In genomic region chr11:69144719-69145365, GRCh38 we compare ENCODE assay signal across 19 cellular contexts. TPM values are rescaled to one million over a fixed set of nuclear protein-coding genes. Genes with fewer than 3 reads are reported as not detected.
A peak's percentile ranks its signal among the peaks of the same experiment; 100 is the strongest.
DNase-seq lines count a peak whose midpoint lies in the region; ATAC-seq and TF ChIP-seq lines count a peak whose summit lies in the region.
"Had no signal": no experiment of that assay in that cellular context is flagged by ENCODE, and none has a peak within 500 bp of the region (broad histone marks: within the 10 kb centered on the region; RNA-seq: fewer than 3 reads in every experiment).

No MANE protein-coding gene starts in this region.

- H3K36me3 Mint-ChIP-seq in activated T-cell treated with anti-CD3 and anti-CD28 coated beads, Interleukin-2, amount 50 U/mL, for 4 hours (ENCODE audit: insufficient read depth): peaks cover 7% of the 10 kb centered on the region

- no peaks in the 10 kb centered on the region for H3K79me2 ChIP-seq in ACC112 (ENCODE audit: control insufficient read depth, insufficient read depth, low read length, unreplicated experiment)

- H3K9me3 Mint-ChIP-seq in activated T-cell treated with anti-CD3 and anti-CD28 coated beads, Interleukin-2, amount 50 U/mL, for 4 hours: peaks cover 20% of the 10 kb centered on the region

- no peaks in the 10 kb centered on the region for H3K36me3 ChIP-seq in ACC112 (ENCODE audit: insufficient read depth, low read length)
- H3K36me3 ChIP-seq: thoracic aorta had no signal

- H2AFZ ChIP-seq in ACC112 (ENCODE audit: low read length, unreplicated experiment): no peak overlapping the region

- peaks cover 2% of the 10 kb centered on the region for H3K27me3 Mint-ChIP-seq in activated T-cell treated with anti-CD3 and anti-CD28 coated beads, Interleukin-2, amount 50 U/mL, for 4 hours (ENCODE audit: low read depth)
- H3K27me3 Mint-ChIP-seq: progenitor cell of endocrine pancreas had no signal

- peak; percentile 73 to 78 for ATAC-seq in activated T-cell treated with anti-CD3 and anti-CD28 coated beads, Interleukin-2, amount 50 U/mL, for 4 hours
- no peak for ATAC-seq in HG03095 (IDR thresholded peaks at IDR 0.05; ENCODE audit: unreplicated experiment)
- ATAC-seq: natural killer cell treated with Interleukin-12 subunit alpha and Interleukin-12 subunit beta and Interleukin-15 and Interleukin-18, amount 100 ng/mL, for 72 hours had no signal

- POLR2A ChIA-PET in AG04449 (lab: Yijun Ruan, JAX): no interaction called here

- CTCF ChIA-PET in AG04449 (lab: Yijun Ruan, JAX): interaction anchor here (1.0 to 6.1 kb wide), 2 partner anchors 14 to 43 kb away, joined by 3 to 59 read pairs; no protein-coding TSS in a partner anchor

- H3K4me3 ChIP-seq in ACC112 (ENCODE audit: low read depth, low read length) (peak overlapping the region; percentile 9; the same call in 1 of the 2 replicates), AG04449 (ENCODE audit: low read depth, low read length) (no peak overlapping the region), fibroblast of the aortic adventitia (ENCODE audit: low read depth, low read length) (no peak overlapping the region)
- H3K4me3 ChIP-seq: spleen, thoracic aorta had no signal

- H3K4me3 Mint-ChIP-seq in activated T-cell treated with anti-CD3 and anti-CD28 coated beads, Interleukin-2, amount 50 U/mL, for 4 hours: no peak overlapping the region
- H3K4me3 Mint-ChIP-seq: CD8-positive, alpha-beta memory T cell; natural killer cell treated with Interleukin-12 subunit alpha and Interleukin-12 subunit beta and Interleukin-15 and Interleukin-18, amount 100 ng/mL, for 72 hours had no signal

- peaks cover 9% of the 10 kb centered on the region for H3K4me1 Mint-ChIP-seq in activated T-cell treated with anti-CD3 and anti-CD28 coated beads, Interleukin-2, amount 50 U/mL, for 4 hours (ENCODE audit: low read depth)
- H3K4me1 Mint-ChIP-seq: CD8-positive, alpha-beta memory T cell had no signal

- DNase-seq in AG04449 (ENCODE audit: low read depth, low spot score) (peak; percentile 41), fibroblast of the aortic adventitia (ENCODE audit: low read depth) (peak; percentile 61), NCI-H526 (lab: John Stamatoyannopoulos, UW) (no peak), cerebellum (ENCODE audit: low spot score) (no peak)
- DNase-seq in activated T-cell treated with anti-CD3 and anti-CD28 coated beads, Interleukin-2, amount 50 U/mL, for 4 hours: no peak
- DNase-seq: activated CD8-positive, alpha-beta memory T cell treated with anti-CD3 and anti-CD28 coated beads for 24 hours; CD8-positive, alpha-beta memory T cell; cerebellar nuclear complex; H7; NCI-H187; NCI-H446 treated with DMSO at 0.1 percent for 48 hours; spleen had no signal

- no peak overlapping the region for H3K27ac ChIP-seq in ACC112 (ENCODE audit: low read depth, low read length)
- H3K27ac ChIP-seq: spleen, thoracic aorta had no signal

- peaks cover 13% of the 10 kb centered on the region; the same call in 1 of the 2 replicates for H3K27me3 ChIP-seq in ACC112 (ENCODE audit: insufficient read depth, low read length)
- H3K27me3 ChIP-seq: spleen had no signal

- H3K4me1 ChIP-seq in ACC112 (ENCODE audit: control insufficient read depth, insufficient read depth, low read length, unreplicated experiment): no peaks in the 10 kb centered on the region
- H3K4me1 ChIP-seq: spleen had no signal

- TF ChIP-seq CTCF in AG04449 (IDR thresholded peaks at IDR 0.05; ENCODE audit: insufficient read depth, low read length, missing control alignments) (no peak), fibroblast of the aortic adventitia (IDR thresholded peaks at IDR 0.05; ENCODE audit: insufficient read depth, low read length) (no peak)

RNA-seq across cellular contexts. Expression of gene SMIM38, which starts 10.9 kb away (rescaled TPM):
- total RNA-seq in activated T-cell treated with anti-CD3 and anti-CD28 coated beads, Interleukin-2, amount 50 U/mL, for 4 hours: under 1 TPM; 0.10 to 0.18 (median 0.16) TPM
- total RNA-seq in fibroblast of the aortic adventitia (ENCODE audit: low replicate concordance) (0.09 and 0.33 TPM in 2 replicates), cerebellum (1.4 TPM)
- total RNA-seq: glomerular endothelial cell, M059J had no signal

Comparison
In these comparisons a context has a peak if more than half of its experiments do, and no peak if none do; other contexts are left out.
1. DNase-seq: peak in AG04449 (single experiment) and fibroblast of the aortic adventitia (single experiment); none in activated T-cell treated with anti-CD3 and anti-CD28 coated beads, Interleukin-2, amount 50 U/mL, for 4 hours (single experiment), NCI-H526 (0 of 2) and cerebellum (single experiment).